8 cellular contexts compared by ENCODE assay signal in genomic region chr7:129778770-129779601, GRCh38.
A peak's percentile ranks its signal among the peaks of the same experiment; 100 is the strongest.
DNase-seq lines count a peak whose midpoint lies in the region; ATAC-seq and TF ChIP-seq lines count a peak whose summit lies in the region.

No MANE protein-coding gene starts in this region.

- H3K27ac Mint-ChIP-seq in activated CD4-positive, alpha-beta memory T cell treated with anti-CD3 and anti-CD28 coated beads for 36 hours: no peak overlapping the region

- H3K4me1 Mint-ChIP-seq in activated CD4-positive, alpha-beta memory T cell treated with anti-CD3 and anti-CD28 coated beads for 36 hours (ENCODE audit: low read depth): peaks cover 26% of the 10 kb centered on the region

- H3K4me3 ChIP-seq in BE2C (ENCODE audit: low read depth, low read length) (peak overlapping the region; percentile 37; the same call in 1 of the 2 replicates), HCT116 (replicated peaks in 1 of 2; ENCODE audit: low read depth in 1 of 2, low read length in 2 of 2) (peak overlapping the region; percentile 84 to 87), upper lobe of left lung (peak overlapping the region; percentile 56 to 69 (median 62))

- H3K9me2 ChIP-seq in HCT116 (ENCODE audit: insufficient read depth): no peaks in the 10 kb centered on the region

- peak overlapping the region; percentile 32 for H3K4me3 Mint-ChIP-seq in activated CD4-positive, alpha-beta memory T cell treated with anti-CD3 and anti-CD28 coated beads for 36 hours

- H3K27me3 ChIP-seq in BE2C (peaks cover 56% of the 10 kb centered on the region), HCT116 (ENCODE audit: insufficient read depth, low read length) (no peaks in the 10 kb centered on the region), upper lobe of left lung (peaks cover 0 to 69% (median 50%) of the 10 kb centered on the region in 4 donors)

- intact Hi-C loops in HCT116 (cut with micrococcal nuclease): loop anchor here (2.0 kb wide), 1 partner anchor 232 kb away; no protein-coding TSS in a partner anchor
- intact Hi-C loops in activated CD4-positive, alpha-beta memory T cell treated with anti-CD3 and anti-CD28 coated beads for 36 hours (cut with micrococcal nuclease): no loop called here
- intact Hi-C loops in left colon (cut with DNase I, micrococcal nuclease): no loop called here

- RAD21 ChIA-PET in HCT116 (lab: Charles Lee; ENCODE audit: low non-redundant PET in 1 of 2, low total read pairs in 2 of 2, uncharacterized antibody in 2 of 2, unreplicated experiment in 2 of 2): interaction anchor here in 1 of 2 experiments (0.6 kb wide), 1 partner anchor 45 kb away, joined by 5 read pairs; no protein-coding TSS in a partner anchor

- no peak for TF ChIP-seq RAD21 in HCT116 (IDR thresholded peaks at IDR 0.05; ENCODE audit: low read depth)

- peaks cover 37% of the 10 kb centered on the region for H3K79me2 ChIP-seq in HCT116 (ENCODE audit: insufficient read depth, low read length)

- H4K20me1 ChIP-seq in HCT116 (ENCODE audit: insufficient read depth): no peaks in the 10 kb centered on the region

- peak overlapping the region; percentile 76 for H3K9ac ChIP-seq in HCT116 (ENCODE audit: low read length)

- H3K36me3 ChIP-seq in BE2C (no peaks in the 10 kb centered on the region), HCT116 (ENCODE audit: control insufficient read depth in 1 of 2, insufficient read depth in 2 of 2, low read length in 2 of 2) (no peaks in the 10 kb centered on the region), upper lobe of left lung (no peaks in the 10 kb centered on the region)

- H3K27ac ChIP-seq in HCT116 (ENCODE audit: low read depth, low read length): peak overlapping the region; percentile 94
- peak overlapping the region in 3 of 4 donors; percentile 42 to 73 (median 48) for H3K27ac ChIP-seq in upper lobe of left lung

- peak; percentile 5 for ATAC-seq in HCT116
- ATAC-seq in left colon: peak; percentile 15
- peak in 1 of 2 donors; percentile 1 for ATAC-seq in upper lobe of left lung (ENCODE audit: low FRiP score in 2 of 2)
- ATAC-seq in GM18858 (IDR thresholded peaks at IDR 0.05; ENCODE audit: unreplicated experiment): no peak
- no peak for ATAC-seq in HG03175 (IDR thresholded peaks at IDR 0.05; ENCODE audit: unreplicated experiment)

- no peak overlapping the region for H2AFZ ChIP-seq in HCT116 (ENCODE audit: low read depth, low read length, poor library complexity, severe bottlenecking)

- CTCF ChIA-PET in HCT116 (lab: Charles Lee): no interaction called here
- CTCF ChIA-PET in activated CD4-positive, alpha-beta memory T cell treated with anti-CD3 and anti-CD28 coated beads for 36 hours (lab: Charles Lee): interaction anchor here (1.9 kb wide), 1 partner anchor 46 kb away, joined by 6 read pairs; no protein-coding TSS in a partner anchor

- H3K9me3 Mint-ChIP-seq in activated CD4-positive, alpha-beta memory T cell treated with anti-CD3 and anti-CD28 coated beads for 36 hours: no peaks in the 10 kb centered on the region

- no peaks in the 10 kb centered on the region for H3K9me3 ChIP-seq in BE2C
- H3K9me3 ChIP-seq in HCT116 (ENCODE audit: control insufficient read depth in 1 of 2, insufficient read depth in 1 of 2, low read depth in 1 of 2, low read length in 2 of 2): no peaks in the 10 kb centered on the region
- no peaks in the 10 kb centered on the region for H3K9me3 ChIP-seq in upper lobe of left lung

- TF ChIP-seq POLR2A in HCT116 (IDR thresholded peaks at IDR 0.05; ENCODE audit: borderline replicate concordance, extremely low read depth, insufficient read depth, insufficient read length) (no peak), upper lobe of left lung (IDR thresholded peaks at IDR 0.05) (no peak)

- 0 to 2% methylated on average over 12 to 14 of the region's 84 CpGs for WGBS in upper lobe of left lung, 2 donors

- TF ChIP-seq EP300 in upper lobe of left lung (IDR thresholded peaks at IDR 0.05): no peak

- H3K27me3 Mint-ChIP-seq in activated CD4-positive, alpha-beta memory T cell treated with anti-CD3 and anti-CD28 coated beads for 36 hours: peaks cover 47% of the 10 kb centered on the region

- no TSS peak for BruUV-seq in HCT116 (replicated peaks; lab: Mats Ljungman, UMichigan)

- no peak for DNase-seq in BE2C
- DNase-seq in HCT116 (ENCODE audit: low read depth, low spot score): no peak
- peak; percentile 42 for DNase-seq in activated CD4-positive, alpha-beta memory T cell treated with anti-CD3 and anti-CD28 coated beads for 36 hours
- peak in 1 of 2 donors; percentile 49 for DNase-seq in left colon
- DNase-seq in upper lobe of left lung: no peak
- no peak for DNase-seq in NCI-H2081 treated with DMSO at 0.1 percent for 48 hours (lab: John Stamatoyannopoulos, UW)

- H3K4me1 ChIP-seq in BE2C: no peaks in the 10 kb centered on the region; the same call in 1 of the 2 replicates
- H3K4me1 ChIP-seq in HCT116 (ENCODE audit: control insufficient read depth in 1 of 2, insufficient read depth in 2 of 2, low read length in 2 of 2): peaks cover 22 to 29% of the 10 kb centered on the region in 2 experiments
- H3K4me1 ChIP-seq in upper lobe of left lung: peaks cover 48 to 57% (median 53%) of the 10 kb centered on the region in 4 donors

- peak overlapping the region; percentile 82 for H3K4me2 ChIP-seq in HCT116 (ENCODE audit: low read length)

- TF ChIP-seq CTCF in BE2C (IDR thresholded peaks at IDR 0.05; ENCODE audit: low read depth, low read length) (no peak), HCT116 (IDR thresholded peaks at IDR 0.05 in 2 of 3, conservative IDR thresholded peaks at IDR 0.05 in 1 of 3; ENCODE audit: borderline replicate concordance in 1 of 3, insufficient read depth in 1 of 3, low read depth in 2 of 3, low read length in 2 of 3) (no peak; a peak in 1 of 6 replicates), upper lobe of left lung (IDR thresholded peaks at IDR 0.05) (peak in 1 of 6 experiments; percentile 25)

- POLR2A ChIA-PET in HCT116 (lab: Charles Lee): interaction anchor here (0.6 kb wide), 1 partner anchor 46 kb away, joined by 3 read pairs; no protein-coding TSS in a partner anchor
- POLR2A ChIA-PET in activated CD4-positive, alpha-beta memory T cell treated with anti-CD3 and anti-CD28 coated beads for 36 hours (lab: Charles Lee): interaction anchor here (0.6 kb wide), 1 partner anchor 562 kb away, joined by 5 read pairs; no protein-coding TSS in a partner anchor

- no peaks in the 10 kb centered on the region for H3K36me3 Mint-ChIP-seq in activated CD4-positive, alpha-beta memory T cell treated with anti-CD3 and anti-CD28 coated beads for 36 hours

TF ChIP-seq in HCT116, 20 proteins besides CTCF, POLR2A, EP300 and RAD21:
- TF ChIP-seq FOSL1 (IDR thresholded peaks at IDR 0.05; ENCODE audit: low read depth) (no peak), SP1 (IDR thresholded peaks at IDR 0.05; ENCODE audit: low read depth) (no peak), CEBPB (IDR thresholded peaks at IDR 0.05; ENCODE audit: low read depth) (no peak), EZH2 (IDR thresholded peaks at IDR 0.05) (no peak), EZH2phosphoT487 (IDR thresholded peaks at IDR 0.05; ENCODE audit: borderline replicate concordance) (no peak), CBX3 (IDR thresholded peaks at IDR 0.05; ENCODE audit: low read depth) (no peak)
TF ChIP-seq in HCT116: peak in this region for 0.

Comparison
In these comparisons a context has a peak if more than half of its experiments do, and no peak if none do; other contexts are left out.
1. ATAC-seq: peak in HCT116 (single experiment) and left colon (single experiment); none in GM18858 (single experiment) and HG03175 (single experiment).
2. Peak in every context shown above with its lines, with median percentiles within 50 percentile points of each other: H3K4me3 ChIP-seq.